Comparison of ENCODE assay signal across 8 cellular contexts in the genomic region with DNA sequence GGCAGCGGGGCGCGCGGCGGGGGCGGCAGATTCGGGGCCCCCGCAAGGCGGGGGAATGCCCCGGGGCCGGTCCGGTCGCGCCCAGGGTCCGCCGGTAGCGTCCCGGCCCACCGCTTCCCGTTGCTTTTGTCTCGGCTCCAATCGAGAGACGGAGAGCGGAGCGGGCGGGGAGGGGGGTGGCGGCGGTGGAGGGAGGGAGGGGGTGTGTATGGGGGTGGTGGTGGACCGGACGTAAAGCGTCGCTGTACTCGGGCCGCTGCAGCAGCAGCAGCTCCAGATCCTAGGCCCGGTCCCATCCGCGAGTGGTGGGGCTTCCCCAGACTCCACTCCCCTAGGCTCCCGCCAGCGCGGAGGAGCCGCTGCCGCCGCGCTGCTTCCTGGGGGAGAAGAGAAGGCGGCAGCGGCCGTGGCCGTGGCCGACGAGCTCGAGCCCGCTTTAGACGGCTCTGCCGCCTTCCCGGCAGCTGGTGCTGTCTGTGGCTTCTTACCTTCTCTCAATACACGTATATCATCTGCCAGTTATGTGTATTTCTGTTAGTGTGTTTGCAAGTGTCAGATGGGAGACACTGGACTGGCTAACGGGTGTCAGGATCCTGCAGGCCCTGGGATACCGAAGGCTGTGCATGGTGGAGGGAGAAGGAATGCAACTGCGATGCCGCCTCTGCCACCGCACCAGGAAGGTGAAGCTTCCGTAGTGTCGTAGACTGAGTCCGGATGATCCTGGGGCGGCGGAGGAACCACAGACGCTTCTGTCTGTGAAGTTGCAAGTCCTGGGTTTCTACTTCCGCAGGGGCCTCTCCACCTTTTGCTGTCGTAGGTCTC. TPM values are rescaled to one million over a fixed set of nuclear protein-coding genes. Genes with fewer than 3 reads are reported as not detected.
DNase-seq lines count a peak whose midpoint lies in the region; ATAC-seq and TF ChIP-seq lines count a peak whose summit lies in the region.

No MANE protein-coding gene starts in this region.

- H3K36me3 ChIP-seq in OCI-LY1 (ENCODE audit: insufficient read depth, low read length) (peaks cover 68% of the 10 kb centered on the region), esophagus squamous epithelium (peaks cover 0 to 27% (median 3%) of the 10 kb centered on the region in 3 donors)

- H3K4me3 Mint-ChIP-seq in activated T-cell treated with anti-CD3 and anti-CD28 coated beads, Interleukin-2, amount 50 U/mL, for 4 hours: peak overlapping the region; percentile 94
- H3K4me3 Mint-ChIP-seq in naive B cell: peak overlapping the region; percentile 94 to 99 (median 97)
- peak overlapping the region; percentile 95 for H3K4me3 Mint-ChIP-seq in stimulated activated effector memory CD8-positive, alpha-beta T cell treated with anti-CD3 and anti-CD28 coated beads, Interleukin-12 subunit alpha, Interleukin-12 subunit beta, amount 100 ng/mL, for 72 hours

- H2AFZ ChIP-seq in OCI-LY1 (ENCODE audit: low read length): no peak overlapping the region

- H3K9ac ChIP-seq in OCI-LY1 (ENCODE audit: low read length): peak overlapping the region; percentile 97

- peaks cover 57% of the 10 kb centered on the region for H3K4me1 ChIP-seq in OCI-LY1 (ENCODE audit: insufficient read depth, low read length, severe bottlenecking)
- peaks cover 4 to 68% (median 22%) of the 10 kb centered on the region in 3 donors for H3K4me1 ChIP-seq in esophagus squamous epithelium

- peaks cover 31% of the 10 kb centered on the region for H3K36me3 Mint-ChIP-seq in activated T-cell treated with anti-CD3 and anti-CD28 coated beads, Interleukin-2, amount 50 U/mL, for 4 hours (ENCODE audit: insufficient read depth)
- H3K36me3 Mint-ChIP-seq in naive B cell: peaks cover 13 to 23% of the 10 kb centered on the region in 2 donors
- peaks cover 92% of the 10 kb centered on the region for H3K36me3 Mint-ChIP-seq in stimulated activated effector memory CD8-positive, alpha-beta T cell treated with anti-CD3 and anti-CD28 coated beads, Interleukin-12 subunit alpha, Interleukin-12 subunit beta, amount 100 ng/mL, for 72 hours

- no peak for TF ChIP-seq CTCF in OCI-LY1 (IDR thresholded peaks at IDR 0.05; ENCODE audit: low read length)
- peak in 1 of 6 experiments; percentile 1 for TF ChIP-seq CTCF in esophagus squamous epithelium (IDR thresholded peaks at IDR 0.05)

- peak; percentile 63 for DNase-seq in COR-L47 (lab: John Stamatoyannopoulos, UW)
- DNase-seq in activated T-cell treated with anti-CD3 and anti-CD28 coated beads, Interleukin-2, amount 50 U/mL, for 4 hours: peak; percentile 49
- DNase-seq in esophagus squamous epithelium (lab: John Stamatoyannopoulos, UW): peak; percentile 33
- peak; percentile 45 for DNase-seq in naive B cell
- DNase-seq in stimulated activated effector memory CD8-positive, alpha-beta T cell treated with anti-CD3 and anti-CD28 coated beads, Interleukin-12 subunit alpha, Interleukin-12 subunit beta, amount 100 ng/mL, for 72 hours (ENCODE audit: low spot score in 2 of 2): peak; percentile 17 to 69

- no peaks in the 10 kb centered on the region for H3K27me3 Mint-ChIP-seq in activated T-cell treated with anti-CD3 and anti-CD28 coated beads, Interleukin-2, amount 50 U/mL, for 4 hours (ENCODE audit: low read depth)
- no peaks in the 10 kb centered on the region for H3K27me3 Mint-ChIP-seq in naive B cell

- H3K9me3 ChIP-seq in OCI-LY1 (ENCODE audit: low read length): no peaks in the 10 kb centered on the region
- H3K9me3 ChIP-seq in esophagus squamous epithelium: no peaks in the 10 kb centered on the region

- H3F3A ChIP-seq in OCI-LY1 (ENCODE audit: insufficient read depth, low read length): no peaks in the 10 kb centered on the region

- H3K27ac ChIP-seq in OCI-LY1 (ENCODE audit: low read depth, low read length, poor library complexity, severe bottlenecking): peak overlapping the region; percentile 92
- H3K27ac ChIP-seq in esophagus squamous epithelium: peak overlapping the region; percentile 96 to 99 (median 98)

- 0% methylated on average over 36 to 37 of the region's 69 CpGs for WGBS in esophagus squamous epithelium, 2 donors

- H3K4me2 ChIP-seq in OCI-LY1 (ENCODE audit: low read length): peak overlapping the region; percentile 96

- ATAC-seq in GM19455 (IDR thresholded peaks at IDR 0.05; ENCODE audit: unreplicated experiment): peak; percentile 57
- ATAC-seq in HG03571 (IDR thresholded peaks at IDR 0.05; ENCODE audit: unreplicated experiment): peak; percentile 46
- ATAC-seq in activated T-cell treated with anti-CD3 and anti-CD28 coated beads, Interleukin-2, amount 50 U/mL, for 4 hours: peak; percentile 64 to 67
- ATAC-seq in naive B cell (ENCODE audit: low read depth in 2 of 2): peak; percentile 59 to 61
- peak; percentile 74 for ATAC-seq in stimulated activated effector memory CD8-positive, alpha-beta T cell treated with anti-CD3 and anti-CD28 coated beads, Interleukin-12 subunit alpha, Interleukin-12 subunit beta, amount 100 ng/mL, for 72 hours

- peaks cover 64% of the 10 kb centered on the region for H3K4me1 Mint-ChIP-seq in activated T-cell treated with anti-CD3 and anti-CD28 coated beads, Interleukin-2, amount 50 U/mL, for 4 hours (ENCODE audit: low read depth)
- H3K4me1 Mint-ChIP-seq in naive B cell: peaks cover 57 to 74% (median 59%) of the 10 kb centered on the region in 3 donors
- peaks cover 58% of the 10 kb centered on the region for H3K4me1 Mint-ChIP-seq in stimulated activated effector memory CD8-positive, alpha-beta T cell treated with anti-CD3 and anti-CD28 coated beads, Interleukin-12 subunit alpha, Interleukin-12 subunit beta, amount 100 ng/mL, for 72 hours

- peak in 2 of 4 donors; percentile 9 to 12 for TF ChIP-seq POLR2A in esophagus squamous epithelium (IDR thresholded peaks at IDR 0.05)

- H3K27me3 ChIP-seq in OCI-LY1 (ENCODE audit: insufficient read depth, low read length): no peaks in the 10 kb centered on the region
- H3K27me3 ChIP-seq in esophagus squamous epithelium: no peaks in the 10 kb centered on the region

- intact Hi-C loops in esophagus squamous epithelium (cut with DNase I): no loop called here

- H3K9me2 ChIP-seq in OCI-LY1 (ENCODE audit: low read depth, low read length): no peaks in the 10 kb centered on the region

- H3K4me3 ChIP-seq in OCI-LY1 (ENCODE audit: low read depth, low read length, poor library complexity, severe bottlenecking) (peak overlapping the region; percentile 94), esophagus squamous epithelium (peak overlapping the region; percentile 61 to 99 (median 92))

- no peaks in the 10 kb centered on the region for H3K9me3 Mint-ChIP-seq in activated T-cell treated with anti-CD3 and anti-CD28 coated beads, Interleukin-2, amount 50 U/mL, for 4 hours
- H3K9me3 Mint-ChIP-seq in naive B cell: no peaks in the 10 kb centered on the region
- H3K9me3 Mint-ChIP-seq in stimulated activated effector memory CD8-positive, alpha-beta T cell treated with anti-CD3 and anti-CD28 coated beads, Interleukin-12 subunit alpha, Interleukin-12 subunit beta, amount 100 ng/mL, for 72 hours: no peaks in the 10 kb centered on the region

- peaks cover 69% of the 10 kb centered on the region for H3K79me2 ChIP-seq in OCI-LY1 (ENCODE audit: insufficient read depth, low read length)

- H3K27ac Mint-ChIP-seq in naive B cell: peak overlapping the region; percentile 98 to 100 (median 99)
- H3K27ac Mint-ChIP-seq in stimulated activated effector memory CD8-positive, alpha-beta T cell treated with anti-CD3 and anti-CD28 coated beads, Interleukin-12 subunit alpha, Interleukin-12 subunit beta, amount 100 ng/mL, for 72 hours: peak overlapping the region; percentile 99

- H4K20me1 ChIP-seq in OCI-LY1 (ENCODE audit: insufficient read depth, low read length): no peaks in the 10 kb centered on the region

RNA-seq across cellular contexts. Expression of a gene that starts 0.5 kb away (rescaled TPM):
- total RNA-seq in activated T-cell treated with anti-CD3 and anti-CD28 coated beads, Interleukin-2, amount 50 U/mL, for 4 hours: 10 to 100 TPM; 60.4 to 66.5 (median 64.3) TPM
- total RNA-seq in esophagus squamous epithelium: 100 to 1,000 TPM in 1 of 4 donors, 10 to 100 TPM in 3; 77.0 to 138 (median 90.1) TPM
- polyA plus RNA-seq in naive B cell (ENCODE audit: low read depth in 6 of 6): 100 to 1,000 TPM in 5 of 6 donors, 10 to 100 TPM in 1; 95.9 to 133 (median 114) TPM

Comparison
In these comparisons a context has a peak if more than half of its experiments do, and no peak if none do; other contexts are left out.
1. Peak in every context shown above with its lines: DNase-seq, ATAC-seq, H3K4me3 ChIP-seq and H3K27ac ChIP-seq.